1 cellular context compared by ENCODE assay signal in genomic region chrX:14872355-14872754, GRCh38.
TF ChIP-seq lines count a peak whose summit lies in the region.

No MANE protein-coding gene starts in this region.

TF ChIP-seq in H1, 55 proteins besides CTCF, POLR2A, EP300 and RAD21 (continued from another document):
- TF ChIP-seq HDAC2 (IDR thresholded peaks at IDR 0.05; ENCODE audit: borderline replicate concordance in 1 of 2, low read depth in 2 of 2, low read length in 2 of 2) (no peak), CREB1 (IDR thresholded peaks at IDR 0.05) (no peak)
